In the genomic region with DNA sequence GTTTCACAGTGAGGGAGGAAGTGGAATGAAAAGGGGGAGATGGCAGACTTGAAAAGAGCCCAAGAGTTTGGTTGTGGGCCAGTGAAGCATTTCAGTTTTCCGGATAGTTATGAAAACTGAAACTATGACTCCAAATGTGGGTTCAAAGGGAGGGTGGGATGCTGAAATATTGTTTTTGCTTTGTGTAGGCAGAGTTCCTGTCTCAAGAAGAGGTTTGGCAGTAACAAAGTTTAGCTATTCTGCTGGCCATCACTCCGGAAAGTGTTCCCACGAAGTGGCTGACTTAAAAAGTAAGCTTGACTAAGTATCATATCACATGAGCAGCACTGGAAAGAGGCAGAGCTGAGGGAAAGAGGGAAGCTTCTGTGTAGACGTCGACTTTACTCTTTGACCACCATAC, we compare ENCODE assay signal across 1 cellular context.
TF ChIP-seq lines count a peak whose summit lies in the region.

No MANE protein-coding gene starts in this region.

TF ChIP-seq in WTC11, 78 proteins besides CTCF, POLR2A, EP300 and RAD21 (continued from another document):
- TF ChIP-seq AFF4 (CRISPR knock-in tag; IDR thresholded peaks at IDR 0.05; ENCODE audit: borderline replicate concordance), result no peak
- TF ChIP-seq TP53 (CRISPR knock-in tag; IDR thresholded peaks at IDR 0.05), result no peak
- TF ChIP-seq, protein P1, sequence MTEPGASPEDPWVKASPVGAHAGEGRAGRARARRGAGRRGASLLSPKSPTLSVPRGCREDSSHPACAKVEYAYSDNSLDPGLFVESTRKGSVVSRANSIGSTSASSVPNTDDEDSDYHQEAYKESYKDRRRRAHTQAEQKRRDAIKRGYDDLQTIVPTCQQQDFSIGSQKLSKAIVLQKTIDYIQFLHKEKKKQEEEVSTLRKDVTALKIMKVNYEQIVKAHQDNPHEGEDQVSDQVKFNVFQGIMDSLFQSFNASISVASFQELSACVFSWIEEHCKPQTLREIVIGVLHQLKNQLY (CRISPR knock-in tag; IDR thresholded peaks at IDR 0.05), result no peak
- TF ChIP-seq, protein P2, sequence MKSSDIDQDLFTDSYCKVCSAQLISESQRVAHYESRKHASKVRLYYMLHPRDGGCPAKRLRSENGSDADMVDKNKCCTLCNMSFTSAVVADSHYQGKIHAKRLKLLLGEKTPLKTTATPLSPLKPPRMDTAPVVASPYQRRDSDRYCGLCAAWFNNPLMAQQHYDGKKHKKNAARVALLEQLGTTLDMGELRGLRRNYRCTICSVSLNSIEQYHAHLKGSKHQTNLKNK (CRISPR knock-in tag; IDR thresholded peaks at IDR 0.05), result no peak
- TF ChIP-seq, protein P3, sequence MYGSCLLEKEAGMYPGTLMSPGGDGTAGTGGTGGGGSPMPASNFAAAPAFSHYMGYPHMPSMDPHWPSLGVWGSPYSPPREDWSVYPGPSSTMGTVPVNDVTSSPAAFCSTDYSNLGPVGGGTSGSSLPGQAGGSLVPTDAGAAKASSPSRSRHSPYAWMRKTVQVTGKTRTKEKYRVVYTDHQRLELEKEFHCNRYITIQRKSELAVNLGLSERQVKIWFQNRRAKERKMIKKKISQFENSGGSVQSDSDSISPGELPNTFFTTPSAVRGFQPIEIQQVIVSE (CRISPR knock-in tag; IDR thresholded peaks at IDR 0.05; ENCODE audit: borderline replicate concordance), result no peak
- no peak for TF ChIP-seq CBFB (CRISPR knock-in tag; IDR thresholded peaks at IDR 0.05; ENCODE audit: low read depth)
- TF ChIP-seq FOXJ3 (CRISPR knock-in tag; IDR thresholded peaks at IDR 0.05; ENCODE audit: borderline replicate concordance), result no peak
